ENCODE assay signal across 1 cellular context in the genomic region with DNA sequence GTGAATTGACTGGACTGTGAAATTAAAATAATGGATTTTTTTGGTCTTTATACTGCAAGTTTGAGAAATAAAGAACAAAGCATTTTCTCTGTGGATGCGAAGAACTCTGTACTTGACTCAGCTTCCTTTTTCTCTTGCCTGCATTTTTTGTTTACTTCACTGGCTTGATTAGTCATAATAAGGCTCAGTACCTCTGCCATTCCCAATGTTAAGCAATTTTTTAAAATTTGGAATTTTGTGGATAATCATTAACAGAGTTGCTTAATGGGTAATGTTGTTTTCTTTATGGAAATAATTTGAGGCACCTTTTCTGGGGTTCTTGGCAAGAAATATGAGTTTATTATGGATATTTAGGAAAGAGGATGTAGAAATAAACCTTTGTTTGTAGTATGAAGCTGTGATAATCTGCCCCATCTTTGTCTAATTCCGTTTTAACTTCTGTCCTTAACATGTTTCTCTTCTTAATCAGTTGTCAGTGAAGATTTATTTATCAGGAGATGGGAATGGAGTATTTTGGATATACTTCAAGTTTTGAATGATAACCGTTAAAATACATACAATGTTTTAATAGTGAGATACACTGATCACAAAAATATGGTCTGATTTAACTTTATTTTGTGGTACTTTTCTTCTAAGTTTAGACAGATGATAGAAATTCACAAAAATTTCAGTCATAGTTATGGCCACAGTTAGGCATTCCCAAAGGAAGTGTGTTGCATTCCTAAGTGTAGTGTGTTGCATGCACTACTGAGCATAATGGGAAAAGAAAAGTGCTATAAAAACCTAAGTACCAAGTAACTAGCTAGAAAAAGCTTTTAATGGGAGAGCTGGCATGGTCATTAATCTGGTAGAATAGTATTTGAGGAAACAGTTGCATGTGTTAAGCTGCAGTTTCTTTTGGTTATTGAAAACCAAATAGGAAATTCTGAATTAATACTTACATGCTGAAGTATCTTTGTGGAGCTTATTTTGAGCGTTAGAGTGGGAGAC.
TF ChIP-seq lines count a peak whose summit lies in the region.

No MANE protein-coding gene starts in this region.

TF ChIP-seq in WTC11, 78 proteins besides CTCF, POLR2A, EP300 and RAD21 (continued from another document):
- TF ChIP-seq, protein P1, sequence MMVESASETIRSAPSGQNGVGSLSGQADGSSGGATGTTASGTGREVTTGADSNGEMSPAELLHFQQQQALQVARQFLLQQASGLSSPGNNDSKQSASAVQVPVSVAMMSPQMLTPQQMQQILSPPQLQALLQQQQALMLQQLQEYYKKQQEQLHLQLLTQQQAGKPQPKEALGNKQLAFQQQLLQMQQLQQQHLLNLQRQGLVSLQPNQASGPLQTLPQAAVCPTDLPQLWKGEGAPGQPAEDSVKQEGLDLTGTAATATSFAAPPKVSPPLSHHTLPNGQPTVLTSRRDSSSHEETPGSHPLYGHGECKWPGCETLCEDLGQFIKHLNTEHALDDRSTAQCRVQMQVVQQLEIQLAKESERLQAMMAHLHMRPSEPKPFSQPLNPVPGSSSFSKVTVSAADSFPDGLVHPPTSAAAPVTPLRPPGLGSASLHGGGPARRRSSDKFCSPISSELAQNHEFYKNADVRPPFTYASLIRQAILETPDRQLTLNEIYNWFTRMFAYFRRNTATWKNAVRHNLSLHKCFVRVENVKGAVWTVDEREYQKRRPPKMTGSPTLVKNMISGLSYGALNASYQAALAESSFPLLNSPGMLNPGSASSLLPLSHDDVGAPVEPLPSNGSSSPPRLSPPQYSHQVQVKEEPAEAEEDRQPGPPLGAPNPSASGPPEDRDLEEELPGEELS (CRISPR knock-in tag; IDR thresholded peaks at IDR 0.05), result no peak
- TF ChIP-seq, protein P2, sequence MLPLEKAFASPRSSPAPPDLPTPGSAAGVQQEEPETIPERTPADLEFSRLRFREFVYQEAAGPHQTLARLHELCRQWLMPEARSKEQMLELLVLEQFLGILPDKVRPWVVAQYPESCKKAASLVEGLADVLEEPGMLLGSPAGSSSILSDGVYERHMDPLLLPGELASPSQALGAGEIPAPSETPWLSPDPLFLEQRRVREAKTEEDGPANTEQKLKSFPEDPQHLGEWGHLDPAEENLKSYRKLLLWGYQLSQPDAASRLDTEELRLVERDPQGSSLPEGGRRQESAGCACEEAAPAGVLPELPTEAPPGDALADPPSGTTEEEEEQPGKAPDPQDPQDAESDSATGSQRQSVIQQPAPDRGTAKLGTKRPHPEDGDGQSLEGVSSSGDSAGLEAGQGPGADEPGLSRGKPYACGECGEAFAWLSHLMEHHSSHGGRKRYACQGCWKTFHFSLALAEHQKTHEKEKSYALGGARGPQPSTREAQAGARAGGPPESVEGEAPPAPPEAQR (CRISPR knock-in tag; IDR thresholded peaks at IDR 0.05), result no peak
- TF ChIP-seq GABPB1 (CRISPR knock-in tag; IDR thresholded peaks at IDR 0.05), result no peak
TF ChIP-seq in WTC11: peak in this region for 0.
